In genomic region chr21:25708467-25709065, GRCh38 we compare ENCODE assay signal across 8 cellular contexts. TPM values are rescaled to one million over a fixed set of nuclear protein-coding genes. Genes with fewer than 3 reads are reported as not detected.
A peak's percentile ranks its signal among the peaks of the same experiment; 100 is the strongest.
DNase-seq lines count a peak whose midpoint lies in the region; ATAC-seq and TF ChIP-seq lines count a peak whose summit lies in the region.

No MANE protein-coding gene starts in this region.

- H3K4me3 ChIP-seq in RWPE2 (ENCODE audit: severe bottlenecking): no peak overlapping the region
- H3K4me3 ChIP-seq in left ventricle myocardium inferior: no peak overlapping the region

- H3K27me3 Mint-ChIP-seq in activated naive CD4-positive, alpha-beta T cell treated with anti-CD3 and anti-CD28 coated beads, Interleukin-2, amount 10 ng/mL, durations not matched to agents 7 days and 5 days: no peaks in the 10 kb centered on the region

- H3K9me3 ChIP-seq in RWPE2 (ENCODE audit: severe bottlenecking) (no peaks in the 10 kb centered on the region), left ventricle myocardium inferior (replicated peaks) (no peaks in the 10 kb centered on the region)

- H3K36me3 Mint-ChIP-seq in activated naive CD4-positive, alpha-beta T cell treated with anti-CD3 and anti-CD28 coated beads, Interleukin-2, amount 10 ng/mL, durations not matched to agents 7 days and 5 days: no peaks in the 10 kb centered on the region

- no peaks in the 10 kb centered on the region for H3K36me3 ChIP-seq in RWPE2 (ENCODE audit: low read depth)
- H3K36me3 ChIP-seq in left ventricle myocardium inferior: peaks cover 26% of the 10 kb centered on the region

- in situ Hi-C loops in G401 (cut with HindIII; ENCODE audit: low sequenced_read_pairs): no loop called here

- H3K27ac Mint-ChIP-seq in activated naive CD4-positive, alpha-beta T cell treated with anti-CD3 and anti-CD28 coated beads, Interleukin-2, amount 10 ng/mL, durations not matched to agents 7 days and 5 days: no peak overlapping the region

- H3K4me3 Mint-ChIP-seq in activated naive CD4-positive, alpha-beta T cell treated with anti-CD3 and anti-CD28 coated beads, Interleukin-2, amount 10 ng/mL, durations not matched to agents 7 days and 5 days: no peak overlapping the region

- H3K4me1 Mint-ChIP-seq in activated naive CD4-positive, alpha-beta T cell treated with anti-CD3 and anti-CD28 coated beads, Interleukin-2, amount 10 ng/mL, durations not matched to agents 7 days and 5 days: no peaks in the 10 kb centered on the region

- CTCF ChIA-PET in activated naive CD4-positive, alpha-beta T cell treated with anti-CD3 and anti-CD28 coated beads, Interleukin-2, amount 10 ng/mL, durations not matched to agents 7 days and 5 days (lab: Charles Lee): interaction anchor here (0.9 to 3.9 kb wide), 9 partner anchors 9 to 287 kb away, joined by 3 to 28 read pairs (median 4); no protein-coding TSS in a partner anchor

- H3K4me1 ChIP-seq in RWPE2 (ENCODE audit: insufficient read depth, poor library complexity, severe bottlenecking) (no peaks in the 10 kb centered on the region), left ventricle myocardium inferior (peaks cover 11% of the 10 kb centered on the region)

- H3K27me3 ChIP-seq in RWPE2 (ENCODE audit: insufficient read depth, poor library complexity, severe bottlenecking) (no peaks in the 10 kb centered on the region), left ventricle myocardium inferior (ENCODE audit: low read depth) (no peaks in the 10 kb centered on the region)

- no peak overlapping the region for H3K27ac ChIP-seq in RWPE2 (ENCODE audit: poor library complexity, severe bottlenecking)
- H3K27ac ChIP-seq in left ventricle myocardium inferior (replicated peaks): no peak overlapping the region

- intact Hi-C loops in left ventricle myocardium inferior (cut with micrococcal nuclease): loop anchor here (2.0 kb wide), 1 partner anchor 100 kb away; no protein-coding TSS in a partner anchor

- TF ChIP-seq CTCF in RWPE2 (IDR thresholded peaks at IDR 0.05; ENCODE audit: poor library complexity, severe bottlenecking) (peak; percentile 86), left ventricle myocardium inferior (IDR thresholded peaks at IDR 0.05; ENCODE audit: borderline replicate concordance) (peak; percentile 85)

- ATAC-seq in HG03432 (IDR thresholded peaks at IDR 0.05; ENCODE audit: unreplicated experiment) (peak; percentile 47), RWPE2 (ENCODE audit: low read depth) (no peak), GM21825 (IDR thresholded peaks at IDR 0.05; ENCODE audit: unreplicated experiment) (no peak)

- no peaks in the 10 kb centered on the region for H3K9me3 Mint-ChIP-seq in activated naive CD4-positive, alpha-beta T cell treated with anti-CD3 and anti-CD28 coated beads, Interleukin-2, amount 10 ng/mL, durations not matched to agents 7 days and 5 days

- DNase-seq in G401 (ENCODE audit: low spot score): peak; percentile 21
- DNase-seq in RWPE2 (ENCODE audit: low spot score): no peak
- peak; percentile 59 for DNase-seq in activated naive CD4-positive, alpha-beta T cell treated with anti-CD3 and anti-CD28 coated beads, Interleukin-2, amount 10 ng/mL, durations not matched to agents 7 days and 5 days
- DNase-seq in left ventricle myocardium inferior: no peak
- DNase-seq in smooth muscle cell of the brain vasculature (ENCODE audit: low read depth, low spot score): peak; percentile 17
- no peak for DNase-seq in OCI-M2 (lab: John Stamatoyannopoulos, UW; ENCODE audit: unreplicated experiment)

RNA-seq across cellular contexts. Expression of gene ATP5PF, which starts 26.1 kb away (rescaled TPM):
- total RNA-seq in G401 (2014; rRNA removed; shearing (Covaris generic)): 78.2 and 86.1 TPM in 2 replicates
- total RNA-seq in left ventricle myocardium inferior: 819 TPM

RNA-seq across cellular contexts. Expression of gene GABPA, which starts 26.2 kb away (rescaled TPM):
- 12.4 and 19.9 TPM in 2 replicates for total RNA-seq in G401 (2014; rRNA removed; shearing (Covaris generic))
- total RNA-seq in left ventricle myocardium inferior: 15.5 TPM

Comparison
In these comparisons a context has a peak if more than half of its experiments do, and no peak if none do; other contexts are left out.
1. DNase-seq: peak in G401 (single experiment), activated naive CD4-positive, alpha-beta T cell treated with anti-CD3 and anti-CD28 coated beads, Interleukin-2, amount 10 ng/mL, durations not matched to agents 7 days and 5 days (single experiment) and smooth muscle cell of the brain vasculature (single experiment); none in RWPE2 (single experiment), left ventricle myocardium inferior (single experiment) and OCI-M2 (single experiment).